Comparison of ENCODE assay signal across 10 cellular contexts in genomic region chr3:183285318-183285717, GRCh38. TPM values are rescaled to one million over a fixed set of nuclear protein-coding genes. Genes with fewer than 3 reads are reported as not detected.
DNase-seq lines count a peak whose midpoint lies in the region; ATAC-seq, FAIRE-seq and TF ChIP-seq lines count a peak whose summit lies in the region.
"Had no signal": no experiment of that assay in that cellular context is flagged by ENCODE, and none has a peak within 500 bp of the region (broad histone marks: within the 10 kb centered on the region; RNA-seq: fewer than 3 reads in every experiment).

No MANE protein-coding gene starts in this region.

- no peak overlapping the region for H2AFZ ChIP-seq in IMR-90 (replicated peaks; ENCODE audit: low read length, poor library complexity)
- H2AFZ ChIP-seq in K562 (ENCODE audit: low read depth, low read length), result no peak overlapping the region; the same call in 1 of the 2 replicates

- H3K4me3 Mint-ChIP-seq in naive thymus-derived CD8-positive, alpha-beta T cell, result peak overlapping the region in 8 of 10 donors; percentile 45 to 74 (median 65)

- H3K36me3 ChIP-seq in A673 (ENCODE audit: insufficient read depth, low read length, poor library complexity, severe bottlenecking) (no peaks in the 10 kb centered on the region), IMR-90 (ENCODE audit: control insufficient read depth, insufficient read depth, low read length) (no peaks in the 10 kb centered on the region), K562 (ENCODE audit: control insufficient read depth, insufficient read depth, low read length) (no peaks in the 10 kb centered on the region; the same call in 2 of the 3 replicates)

- peak overlapping the region; percentile 88 for H3K14ac ChIP-seq in IMR-90 (replicated peaks; ENCODE audit: low read depth, low read length)

- H3K9ac ChIP-seq in IMR-90 (ENCODE audit: low read depth, low read length), result 0 out of 2 replicates have a peak overlapping the region, but pooled peaks have one; percentile 13
- no peak overlapping the region for H3K9ac ChIP-seq in K562 (ENCODE audit: insufficient read depth in 1 of 2, low read depth in 2 of 2, low read length in 2 of 2)

- H3K9me3 ChIP-seq in A673 (ENCODE audit: low read depth, low read length, poor library complexity, severe bottlenecking) (no peaks in the 10 kb centered on the region), IMR-90 (ENCODE audit: control insufficient read depth, insufficient read depth, low read length) (no peaks in the 10 kb centered on the region), K562 (replicated peaks; ENCODE audit: control insufficient read depth, insufficient read depth, low read depth, low read length) (no peaks in the 10 kb centered on the region)

- in situ Hi-C loops in IMR-90 (cut with MboI; ENCODE audit: low sequenced_read_pairs) (no loop called here), K562 (cut with MboI) (no loop called here)

- no peak for TF ChIP-seq CTCF in A673 (conservative IDR thresholded peaks at IDR 0.05; ENCODE audit: low read depth, low read length)
- TF ChIP-seq CTCF in IMR-90 (conservative IDR thresholded peaks at IDR 0.05; ENCODE audit: low read depth, low read length), result no peak
- no peak for TF ChIP-seq CTCF in K562 (IDR thresholded peaks at IDR 0.05 in 2 of 3, conservative IDR thresholded peaks at IDR 0.05 in 1 of 3; ENCODE audit: insufficient read depth in 2 of 3, low read depth in 1 of 3, low read length in 3 of 3)

- H2BK20ac ChIP-seq in IMR-90 (ENCODE audit: low read depth, low read length), result peak overlapping the region; percentile 69; the same call in 1 of the 2 replicates

- no CpG with 5 or more reads among the region's 1 CpG for WGBS in IMR-90 (ENCODE audit: extremely low coverage in 2 of 2, insufficient read length in 1 of 2), 2 experiments
- WGBS in K562 (ENCODE audit: insufficient coverage, low coverage, missing lambda C conversion rate), result 44% methylated on average over 1 of the region's 1 CpG

- POLR2A ChIA-PET in A673 (lab: Charles Lee; ENCODE audit: low non-redundant PET) (interaction anchor here (1.2 kb wide), 1 partner anchor 13 kb away, joined by 4 read pairs; no protein-coding TSS in a partner anchor), IMR-90 (lab: Charles Lee; ENCODE audit: unreplicated experiment) (no interaction called here), K562 (lab: Yijun Ruan, JAX) (interaction anchor here (1.3 to 1.7 kb wide), 2 partner anchors 20 to 30 kb away, joined by 3 to 6 read pairs; no protein-coding TSS in a partner anchor)
- POLR2A ChIA-PET in naive thymus-derived CD8-positive, alpha-beta T cell (lab: Charles Lee), result interaction anchor here (0.6 kb wide), 1 partner anchor 10 kb away, joined by 3 read pairs; no protein-coding TSS in a partner anchor

- H3K9me3 Mint-ChIP-seq in naive thymus-derived CD8-positive, alpha-beta T cell, result no peaks in the 10 kb centered on the region

- H3K56ac ChIP-seq in IMR-90 (ENCODE audit: extremely low read depth, insufficient read depth, low read length), result no peak overlapping the region

- H2BK15ac ChIP-seq in IMR-90 (ENCODE audit: low read depth, low read length), result peak overlapping the region; percentile 78

- no peak overlapping the region for H3K4me3 ChIP-seq in A673 (ENCODE audit: low read depth, low read length, poor library complexity, severe bottlenecking)
- no peak overlapping the region for H3K4me3 ChIP-seq in IMR-90 (ENCODE audit: insufficient read depth, low read depth, low read length)
- H3K4me3 ChIP-seq in K562, result no peak overlapping the region

- intact Hi-C loops in A673 (cut with micrococcal nuclease; ENCODE audit: unreplicated experiment), result no loop called here
- intact Hi-C loops in IMR-90 (cut with micrococcal nuclease), result no loop called here
- intact Hi-C loops in K562 (cut with micrococcal nuclease), result no loop called here

- TSS peak; percentile 98 for BruUV-seq in A673 (replicated peaks; lab: Mats Ljungman, UMichigan)
- BruUV-seq in IMR-90 (replicated peaks; lab: Mats Ljungman, UMichigan), result no TSS peak
- BruUV-seq in K562 (replicated peaks; lab: Mats Ljungman, UMichigan), result no TSS peak

- peaks cover 13% of the 10 kb centered on the region for H3K4me1 ChIP-seq in A673 (ENCODE audit: insufficient read depth, low read length, poor library complexity, severe bottlenecking)
- peaks cover 4% of the 10 kb centered on the region for H3K4me1 ChIP-seq in IMR-90 (ENCODE audit: control insufficient read depth, insufficient read depth, low read length)
- peaks cover 0 to 18% of the 10 kb centered on the region in 2 experiments; a peak in 4 of 5 replicates for H3K4me1 ChIP-seq in K562 (replicated peaks in 1 of 2; ENCODE audit: control insufficient read depth in 2 of 2, insufficient read depth in 2 of 2, low read length in 2 of 2)

- peak overlapping the region; percentile 95 for H2AK5ac ChIP-seq in IMR-90 (ENCODE audit: low read depth, low read length)

- no peaks in the 10 kb centered on the region for H3K36me3 Mint-ChIP-seq in naive thymus-derived CD8-positive, alpha-beta T cell

- dilution Hi-C loops in IMR-90 (cut with HindIII; ENCODE audit: low sequenced_read_pairs, unreplicated experiment), result no loop called here

- H3K27me3 ChIP-seq in A673 (replicated peaks; ENCODE audit: insufficient read depth, low read depth, low read length, poor library complexity) (no peaks in the 10 kb centered on the region), IMR-90 (ENCODE audit: control insufficient read depth, insufficient read depth, low read length) (no peaks in the 10 kb centered on the region), K562 (ENCODE audit: control insufficient read depth in 2 of 2, insufficient read depth in 2 of 2, low read length in 2 of 2) (no peaks in the 10 kb centered on the region)

- H3K18ac ChIP-seq in IMR-90 (ENCODE audit: low read depth, low read length), result peak overlapping the region; percentile 70; the same call in 1 of the 2 replicates

- TF ChIP-seq RAD21 in IMR-90 (IDR thresholded peaks at IDR 0.05; ENCODE audit: low read length) (no peak), K562 (CRISPR knock-in tag; conservative IDR thresholded peaks at IDR 0.05 in 1 of 2, IDR thresholded peaks at IDR 0.05 in 1 of 2) (no peak)

- peaks cover 3% of the 10 kb centered on the region; the same call in 1 of the 2 replicates for H3K9me1 ChIP-seq in IMR-90 (ENCODE audit: insufficient read depth, low read length)
- H3K9me1 ChIP-seq in K562 (ENCODE audit: control insufficient read depth, insufficient read depth, low read length), result no peaks in the 10 kb centered on the region

- H2BK120ac ChIP-seq in IMR-90 (ENCODE audit: low read depth, low read length), result peak overlapping the region; percentile 86

- H4K5ac ChIP-seq in IMR-90 (ENCODE audit: low read depth, low read length), result peak overlapping the region; percentile 55; the same call in 1 of the 2 replicates

- no peak for FAIRE-seq in K562 (lab: Jason Lieb, UNC)

- no peak for TF ChIP-seq EP300 in K562 (IDR thresholded peaks at IDR 0.05; ENCODE audit: low read length)

- DNase-seq in A673 (ENCODE audit: low spot score), result no peak
- DNase-seq in IMR-90, result no peak
- no peak for DNase-seq in K562 (ENCODE audit: extremely low read depth in 1 of 4, low spot score in 3 of 4)
- DNase-seq in naive thymus-derived CD8-positive, alpha-beta T cell, result peak in 1 of 10 donors; percentile 6
- DNase-seq in globus pallidus (ENCODE audit: low spot score), result no peak
- DNase-seq in stimulated activated CD4-positive, alpha-beta T cell treated with anti-CD3 and anti-CD28 coated beads, Interleukin-1b, Interleukin-23, amount 100 ng/mL, for 48 hours, result no peak
- no peak for DNase-seq in cerebellar cortex (ENCODE audit: low spot score)
- DNase-seq: DMS79, NCI-H187 had no signal

- peaks cover 0 to 2% (median 0%) of the 10 kb centered on the region in 5 donors for H3K27me3 Mint-ChIP-seq in naive thymus-derived CD8-positive, alpha-beta T cell

- H3K4me1 Mint-ChIP-seq in naive thymus-derived CD8-positive, alpha-beta T cell, result peaks cover 9 to 32% (median 17%) of the 10 kb centered on the region in 4 donors

- H4K91ac ChIP-seq in IMR-90 (ENCODE audit: insufficient read depth, low read depth, low read length), result peak overlapping the region; percentile 73

- no peak overlapping the region for H2AK9ac ChIP-seq in IMR-90 (replicated peaks; ENCODE audit: low read depth, low read length, poor library complexity)

- H3K27ac Mint-ChIP-seq in naive thymus-derived CD8-positive, alpha-beta T cell, result peak overlapping the region in 9 of 10 donors; percentile 46 to 96 (median 86)

- H3K79me1 ChIP-seq in IMR-90 (ENCODE audit: low read depth in 1 of 2, low read length in 2 of 2), result no peaks in the 10 kb centered on the region

- H4K20me1 ChIP-seq in IMR-90 (ENCODE audit: insufficient read depth, low read length) (no peaks in the 10 kb centered on the region), K562 (replicated peaks; ENCODE audit: control insufficient read depth, insufficient read depth, low read length) (no peaks in the 10 kb centered on the region)

- no peak overlapping the region; the same call in 1 of the 2 replicates for H3K4me2 ChIP-seq in IMR-90 (ENCODE audit: low read depth, low read length)
- H3K4me2 ChIP-seq in K562 (ENCODE audit: insufficient read depth, low read length), result no peak overlapping the region

- ATAC-seq in IMR-90 (ENCODE audit: low read depth), result no peak
- no peak for ATAC-seq in K562
- no peak for ATAC-seq in naive thymus-derived CD8-positive, alpha-beta T cell
- ATAC-seq in HG03196 (IDR thresholded peaks at IDR 0.05; ENCODE audit: unreplicated experiment), result no peak

- CTCF ChIA-PET in A673 (lab: Charles Lee), result no interaction called here
- CTCF ChIA-PET in IMR-90 (lab: Yijun Ruan, JAX), result no interaction called here
- CTCF ChIA-PET in K562 (lab: Yijun Ruan, JAX; ENCODE audit: low intra/inter-chr PET ratio), result no interaction called here

- peak overlapping the region; percentile 84; the same call in 1 of the 2 replicates for H3K23ac ChIP-seq in IMR-90 (ENCODE audit: low read depth, low read length)

- H3K27ac ChIP-seq in A673 (ENCODE audit: low read depth, low read length, poor library complexity, severe bottlenecking), result peak overlapping the region; percentile 40
- 0 out of 2 replicates have a peak overlapping the region, but pooled peaks have one; percentile 6 for H3K27ac ChIP-seq in IMR-90 (ENCODE audit: insufficient read depth, low read length)
- H3K27ac ChIP-seq in K562 (ENCODE audit: extremely low read depth, low read depth, low read length), result peak overlapping the region; percentile 6; the same call in 1 of the 3 replicates

- peaks cover 1% of the 10 kb centered on the region; the same call in 1 of the 3 replicates for H3K79me2 ChIP-seq in K562 (ENCODE audit: control insufficient read depth, insufficient read depth, low read length)

- peak overlapping the region; percentile 19 to 81; a peak in 3 of 4 replicates for H4K8ac ChIP-seq in IMR-90 (ENCODE audit: low read depth in 2 of 2, low read length in 2 of 2)

- no peak for TF ChIP-seq POLR2A in IMR-90 (IDR thresholded peaks at IDR 0.05; ENCODE audit: low read depth, low read length)
- no peak for TF ChIP-seq POLR2A in K562 (conservative IDR thresholded peaks at IDR 0.05)

- H2BK5ac ChIP-seq in IMR-90 (ENCODE audit: low read depth, low read length, poor library complexity, severe bottlenecking), result peak overlapping the region; percentile 30

- peak overlapping the region; percentile 80 for H3K4ac ChIP-seq in IMR-90 (ENCODE audit: low read depth, low read length)

RNA-seq across cellular contexts. Expression of gene B3GNT5, which starts 32.3 kb away (rescaled TPM):
- total RNA-seq in A673 (2021) (25.3 and 26.5 TPM in 2 replicates), IMR-90 (2012; rRNA removed) (3.4 and 4.4 TPM in 2 replicates), K562 (2014; rRNA removed) (8.8 and 9.2 TPM in 2 replicates), K562 (2014; rRNA removed; fragmentation: Illumina TruSeq; extraction: Trizol) (21.9 and 24.7 TPM in 2 replicates), K562 (2015; rRNA removed; fragmentation: Illumina TruSeq; extraction: Trizol) (15.5 and 17.0 TPM in 2 replicates), K562 (2021) (23.8 and 25.0 TPM in 2 replicates)
- polyA plus RNA-seq in IMR-90 (2012; rRNA removed) (1.4 and 1.6 TPM in 2 replicates), K562 (2011; rRNA removed) (13.7 and 13.8 TPM in 2 replicates), K562 (2014; fragmentation: Illumina TruSeq; extraction: Trizol) (20.1 and 22.9 TPM in 2 replicates), K562 (2014; fragmentation: Nextera tagmentation; extraction: Ambion mirVana) (10 to 100 TPM; 13.6 to 13.8 TPM), K562 (2014; rRNA removed) (14.4 and 18.5 TPM in 2 replicates)
- 0.33 and 0.35 TPM in 2 replicates for polyA plus RNA-seq in IMR-90 (2012; cell fraction: cytosol; rRNA removed)
- 0.21 and 1.7 TPM in 2 replicates for polyA plus RNA-seq in IMR-90 (2012; cell fraction: nucleus; rRNA removed; ENCODE audit: low replicate concordance)
- 11.6 and 22.2 TPM in 2 replicates for total RNA-seq in K562 (2011; cell fraction: chromatin; rRNA removed; ENCODE audit: low replicate concordance)
- total RNA-seq in K562 (2011; cell fraction: nucleolus; rRNA removed), result 7.2 and 10.4 TPM in 2 replicates
- total RNA-seq in K562 (2011; cell fraction: nucleoplasm; rRNA removed), result 15.5 and 25.9 TPM in 2 replicates
- polyA plus RNA-seq in K562 (2011; cell fraction: cytosol; rRNA removed), result 4.1 and 8.3 TPM in 2 replicates
- 4.4 and 6.8 TPM in 2 replicates for polyA plus RNA-seq in K562 (2011; cell fraction: nucleus; rRNA removed)
- polyA plus RNA-seq in K562 (2012), result 14.8 and 16.9 TPM in 2 replicates
- polyA minus RNA-seq in K562 (2011; rRNA and poly(A)+ RNA removed), result 21.4 and 29.6 TPM in 2 replicates
- polyA minus RNA-seq in K562 (2011; cell fraction: cytosol; rRNA and poly(A)+ RNA removed), result 7.6 and 11.0 TPM in 2 replicates
- polyA minus RNA-seq in K562 (2011; cell fraction: nucleus; rRNA and poly(A)+ RNA removed), result 4.7 and 10.6 TPM in 2 replicates
- not detected for total RNA-seq in naive thymus-derived CD8-positive, alpha-beta T cell
- polyA plus RNA-seq in naive thymus-derived CD8-positive, alpha-beta T cell, result not detected
